25 cellular contexts compared by ENCODE assay signal in genomic region chr9:37983381-37984067, GRCh38.
"Had no signal": no experiment of that assay in that cellular context is flagged by ENCODE, and none has a peak within 500 bp of the region (broad histone marks: within the 10 kb centered on the region; RNA-seq: fewer than 3 reads in every experiment).

No MANE protein-coding gene starts in this region.

- H3K4me1 Mint-ChIP-seq: activated B cell treated with CpG ODN at 0.5 μM for 24 hours; activated naive CD4-positive, alpha-beta T cell treated with anti-CD3 and anti-CD28 coated beads, Interleukin-2, amount 50 U/mL, for 24 hours; activated naive CD8-positive, alpha-beta T cell treated with anti-CD3 and anti-CD28 coated beads, Interleukin-2, amount 50 U/mL, for 24 hours had no signal

- H3K9me3 Mint-ChIP-seq: activated B cell treated with CpG ODN at 0.5 μM for 24 hours; activated CD8-positive, alpha-beta T cell treated with anti-CD3 and anti-CD28 coated beads for 36 hours; activated naive CD4-positive, alpha-beta T cell treated with anti-CD3 and anti-CD28 coated beads, Interleukin-2, amount 50 U/mL, for 24 hours; activated naive CD8-positive, alpha-beta T cell treated with anti-CD3 and anti-CD28 coated beads, Interleukin-2, amount 50 U/mL, for 24 hours; activated T-cell treated with anti-CD3 and anti-CD28 coated beads, Interleukin-2, amount 50 U/mL, for 4 hours; activated T-helper 2 cell treated with anti-CD3 and anti-CD28 coated beads, Interferon-gamma antibody, Interleukin-2, Interleukin-4, amounts not matched to agents 10 μg/mL and 5 μg/mL and 100 μg/mL, durations not matched to agents 14 hours and 24 hours and 36 hours; nephron progenitor cell; stimulated activated naive B cell treated with anti-CD40 and anti-IgM and Interleukin-4, amounts not matched to agents 10 μg/mL and 1 μg/mL and 100 μg/mL, for 72 hours had no signal

- H3K9me3 ChIP-seq: gastrocnemius medialis, pancreas, right atrium auricular region, stomach, suprapubic skin, transverse colon, uterus had no signal

- H3K27me3 ChIP-seq: gastrocnemius medialis, pancreas, right atrium auricular region, stomach, suprapubic skin, transverse colon, uterus had no signal

- H3K27ac ChIP-seq: gastrocnemius medialis, stomach, suprapubic skin, uterus had no signal

- H3K36me3 Mint-ChIP-seq: activated naive CD4-positive, alpha-beta T cell treated with anti-CD3 and anti-CD28 coated beads, Interleukin-2, amount 50 U/mL, for 24 hours had no signal

- H3K36me3 ChIP-seq: gastrocnemius medialis, pancreas, right atrium auricular region, suprapubic skin, transverse colon, uterus had no signal

- H3K4me3 ChIP-seq: gastrocnemius medialis, pancreas, right atrium auricular region, smooth muscle cell, stomach, suprapubic skin, transverse colon, uterus had no signal

- H3K4me3 Mint-ChIP-seq: activated B cell treated with CpG ODN at 0.5 μM for 24 hours; activated CD8-positive, alpha-beta T cell treated with anti-CD3 and anti-CD28 coated beads for 36 hours; activated naive CD4-positive, alpha-beta T cell treated with anti-CD3 and anti-CD28 coated beads, Interleukin-2, amount 50 U/mL, for 24 hours; activated naive CD8-positive, alpha-beta T cell treated with anti-CD3 and anti-CD28 coated beads, Interleukin-2, amount 50 U/mL, for 24 hours; activated T-cell treated with anti-CD3 and anti-CD28 coated beads, Interleukin-2, amount 50 U/mL, for 4 hours; nephron progenitor cell; stimulated activated naive B cell treated with anti-CD40 and anti-IgM and Interleukin-4, amounts not matched to agents 10 μg/mL and 1 μg/mL and 100 μg/mL, for 72 hours had no signal

- ATAC-seq: activated CD8-positive, alpha-beta T cell treated with anti-CD3 and anti-CD28 coated beads for 36 hours; activated naive CD8-positive, alpha-beta T cell treated with anti-CD3 and anti-CD28 coated beads, Interleukin-2, amount 50 U/mL, for 24 hours; activated T-cell treated with anti-CD3 and anti-CD28 coated beads, Interleukin-2, amount 50 U/mL, for 4 hours; gastrocnemius medialis; left ventricle myocardium superior; pancreas; stimulated activated naive B cell treated with anti-CD40 and anti-IgM and Interleukin-4, amounts not matched to agents 10 μg/mL and 1 μg/mL and 100 μg/mL, for 72 hours had no signal

- H3K4me1 ChIP-seq: uterus had no signal

- DNase-seq: activated B cell treated with CpG ODN at 0.5 μM for 24 hours; activated CD4-positive, alpha-beta T cell treated with anti-CD3 and anti-CD28 coated beads, Interleukin-2, amount 50 U/mL, for 1 hour; activated CD8-positive, alpha-beta T cell treated with anti-CD3 and anti-CD28 coated beads for 36 hours; activated naive CD8-positive, alpha-beta T cell treated with anti-CD3 and anti-CD28 coated beads, Interleukin-2, amount 50 U/mL, for 24 hours; activated T-cell treated with anti-CD3 and anti-CD28 coated beads, Interleukin-2, amount 50 U/mL, for 4 hours; amygdala; central memory CD4-positive, alpha-beta T cell; dermis blood vessel endothelial cell; effector CD8-positive, alpha-beta T cell; gastrocnemius medialis; glutamatergic neuron; left ventricle myocardium superior; nephron progenitor cell; stimulated activated CD4-positive, alpha-beta T cell treated with anti-CD3 and anti-CD28 coated beads, Interleukin-1b, Interleukin-23, amount 100 ng/mL, for 48 hours; stimulated activated naive B cell treated with anti-CD40 and anti-IgM and Interleukin-4, amounts not matched to agents 10 μg/mL and 1 μg/mL and 100 μg/mL, for 72 hours; stomach; T-helper 2 cell; transverse colon; uterus had no signal

- H3K27me3 Mint-ChIP-seq: activated B cell treated with CpG ODN at 0.5 μM for 24 hours; activated CD8-positive, alpha-beta T cell treated with anti-CD3 and anti-CD28 coated beads for 36 hours; activated naive CD4-positive, alpha-beta T cell treated with anti-CD3 and anti-CD28 coated beads, Interleukin-2, amount 50 U/mL, for 24 hours; activated naive CD8-positive, alpha-beta T cell treated with anti-CD3 and anti-CD28 coated beads, Interleukin-2, amount 50 U/mL, for 24 hours; stimulated activated naive B cell treated with anti-CD40 and anti-IgM and Interleukin-4, amounts not matched to agents 10 μg/mL and 1 μg/mL and 100 μg/mL, for 72 hours had no signal

- H3K27ac Mint-ChIP-seq: activated B cell treated with CpG ODN at 0.5 μM for 24 hours; activated CD8-positive, alpha-beta T cell treated with anti-CD3 and anti-CD28 coated beads for 36 hours; activated naive CD4-positive, alpha-beta T cell treated with anti-CD3 and anti-CD28 coated beads, Interleukin-2, amount 50 U/mL, for 24 hours; activated naive CD8-positive, alpha-beta T cell treated with anti-CD3 and anti-CD28 coated beads, Interleukin-2, amount 50 U/mL, for 24 hours; activated T-helper 2 cell treated with anti-CD3 and anti-CD28 coated beads, Interferon-gamma antibody, Interleukin-2, Interleukin-4, amounts not matched to agents 10 μg/mL and 5 μg/mL and 100 μg/mL, durations not matched to agents 14 hours and 24 hours and 36 hours; nephron progenitor cell; stimulated activated naive B cell treated with anti-CD40 and anti-IgM and Interleukin-4, amounts not matched to agents 10 μg/mL and 1 μg/mL and 100 μg/mL, for 72 hours had no signal
